In the genomic region with DNA sequence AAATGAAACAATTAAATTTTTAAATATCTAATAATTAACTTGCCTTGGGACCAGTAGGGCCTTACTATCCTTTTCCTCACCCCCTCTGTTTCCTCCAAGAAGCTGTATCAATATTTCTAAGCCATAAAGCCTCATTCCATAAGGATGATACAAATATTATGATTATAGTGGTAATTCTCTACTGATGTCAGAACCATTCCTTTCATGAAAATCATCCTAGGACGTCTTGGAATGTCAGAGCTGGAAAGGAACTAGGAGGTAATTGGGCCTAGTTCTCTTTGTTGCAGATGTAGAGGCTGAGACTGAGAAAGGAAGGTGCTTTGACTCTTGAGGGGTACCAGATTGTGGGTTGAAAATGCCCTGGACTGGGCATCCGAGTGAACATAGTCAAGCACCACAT, we compare ENCODE assay signal across 16 cellular contexts.
DNase-seq lines count a peak whose midpoint lies in the region; ATAC-seq and TF ChIP-seq lines count a peak whose summit lies in the region.
"Had no signal": no experiment of that assay in that cellular context is flagged by ENCODE, and none has a peak within 500 bp of the region (broad histone marks: within the 10 kb centered on the region; RNA-seq: fewer than 3 reads in every experiment).

No MANE protein-coding gene starts in this region.

- BruUV-seq in A673 (replicated peaks; lab: Mats Ljungman, UMichigan), result no TSS peak

- H3K9me3 ChIP-seq in SK-N-SH (no peaks in the 10 kb centered on the region), upper lobe of right lung (no peaks in the 10 kb centered on the region), A673 (ENCODE audit: low read depth, low read length, poor library complexity, severe bottlenecking) (peaks cover 11% of the 10 kb centered on the region)

- H3K36me3 ChIP-seq in SK-N-SH (replicated peaks in 1 of 2; ENCODE audit: control insufficient read depth in 1 of 2, insufficient read depth in 2 of 2, low read length in 1 of 2) (no peaks in the 10 kb centered on the region), upper lobe of right lung (no peaks in the 10 kb centered on the region), A673 (ENCODE audit: insufficient read depth, low read length, poor library complexity, severe bottlenecking) (no peaks in the 10 kb centered on the region)

- H3K4me1 ChIP-seq in SK-N-SH (ENCODE audit: control insufficient read depth in 1 of 2, insufficient read depth in 2 of 2, low read depth in 1 of 2, low read length in 1 of 2), result peaks cover 0 to 3% of the 10 kb centered on the region in 2 experiments; a peak in 1 of 4 replicates
- no peaks in the 10 kb centered on the region for H3K4me1 ChIP-seq in upper lobe of right lung
- no peaks in the 10 kb centered on the region for H3K4me1 ChIP-seq in A673 (ENCODE audit: insufficient read depth, low read length, poor library complexity, severe bottlenecking)

- peak overlapping the region in 1 of 2 experiments; percentile 14; a peak in 2 of 4 replicates for H3K27ac ChIP-seq in SK-N-SH (ENCODE audit: low read depth in 2 of 2, low read length in 1 of 2)
- no peak overlapping the region for H3K27ac ChIP-seq in upper lobe of right lung
- H3K27ac ChIP-seq in A673 (ENCODE audit: low read depth, low read length, poor library complexity, severe bottlenecking), result no peak overlapping the region
- H3K27ac ChIP-seq: 22Rv1 had no signal

- ATAC-seq in SK-N-SH treated with all-trans-retinoic acid at 6 μM for 48 hours (no peak), upper lobe of right lung (no peak), HG03442 (IDR thresholded peaks at IDR 0.05; ENCODE audit: unreplicated experiment) (no peak)

- no peaks in the 10 kb centered on the region for H3F3A ChIP-seq in SK-N-SH (replicated peaks; ENCODE audit: insufficient read depth)

- no peak overlapping the region for H3K4me3 ChIP-seq in SK-N-SH (ENCODE audit: low read depth in 2 of 2, low read length in 1 of 2)
- no peak overlapping the region for H3K4me3 ChIP-seq in upper lobe of right lung
- H3K4me3 ChIP-seq in A673 (ENCODE audit: low read depth, low read length, poor library complexity, severe bottlenecking), result no peak overlapping the region

- POLR2A ChIA-PET in SK-N-SH (lab: Yijun Ruan, JAX) (no interaction called here), A673 (lab: Charles Lee; ENCODE audit: low non-redundant PET) (no interaction called here)

- no peaks in the 10 kb centered on the region for H3K79me2 ChIP-seq in SK-N-SH (ENCODE audit: insufficient read depth)

- H3K27me3 ChIP-seq in SK-N-SH (ENCODE audit: insufficient read depth) (no peaks in the 10 kb centered on the region), upper lobe of right lung (no peaks in the 10 kb centered on the region), A673 (replicated peaks; ENCODE audit: insufficient read depth, low read depth, low read length, poor library complexity) (no peaks in the 10 kb centered on the region)

- H3K9ac ChIP-seq in SK-N-SH, result no peak overlapping the region

- DNase-seq in SK-N-SH (no peak), amniotic stem cell (lab: John Stamatoyannopoulos, UW) (peak; percentile 48), fibroblast of peridontal ligament (ENCODE audit: extremely low read depth) (peak; percentile 19), upper lobe of right lung (no peak), A673 (ENCODE audit: low spot score) (no peak)
- no peak for DNase-seq in activated CD8-positive, alpha-beta memory T cell treated with anti-CD3 and anti-CD28 coated beads, Interleukin-2, amount 50 U/mL, for 4 hours
- DNase-seq: DMS 273 treated with DMSO at 0.1 percent for 48 hours, H7, Karpas-422, MM.1S, NCI-H1092 treated with DMSO at 0.1 percent for 48 hours, NCI-H1694, NCI-H510A treated with DMSO at 0.1 percent for 48 hours had no signal

- no peaks in the 10 kb centered on the region for H4K20me1 ChIP-seq in SK-N-SH (ENCODE audit: insufficient read depth)

- no peak for TF ChIP-seq EP300 in SK-N-SH (IDR thresholded peaks at IDR 0.05; ENCODE audit: borderline replicate concordance in 1 of 2, low read depth in 1 of 2, low read length in 1 of 2)

- CTCF ChIA-PET in SK-N-SH (lab: Yijun Ruan, JAX) (interaction anchor here (1.8 kb wide), 1 partner anchor 499 kb away, joined by 7 read pairs; no protein-coding TSS in a partner anchor), A673 (lab: Charles Lee) (no interaction called here)

- TF ChIP-seq RAD21 in SK-N-SH (IDR thresholded peaks at IDR 0.05; ENCODE audit: low read length), result no peak

- TF ChIP-seq CTCF in SK-N-SH (IDR thresholded peaks at IDR 0.05) (no peak), upper lobe of right lung (IDR thresholded peaks at IDR 0.05) (no peak), A673 (conservative IDR thresholded peaks at IDR 0.05; ENCODE audit: low read depth, low read length) (no peak)

- intact Hi-C loops in upper lobe of right lung (cut with DNase I) (no loop called here), A673 (cut with micrococcal nuclease; ENCODE audit: unreplicated experiment) (no loop called here)

- 0 out of 2 replicates have a peak, but pooled peaks cover 2% of the 10 kb centered on the region for H3K9me2 ChIP-seq in SK-N-SH

- 17% methylated on average over 2 of the region's 2 CpGs for WGBS in SK-N-SH (ENCODE audit: low lambda C conversion rate)

- peak overlapping the region; percentile 61; the same call in 1 of the 2 replicates for H2AFZ ChIP-seq in SK-N-SH (ENCODE audit: low read depth)

- no peak overlapping the region for H3K4me2 ChIP-seq in SK-N-SH

TF ChIP-seq in SK-N-SH, 30 proteins besides CTCF, POLR2A, EP300 and RAD21:
- peak; percentile 37; the same call in 1 of the 2 replicates for TF ChIP-seq FOSL2 (IDR thresholded peaks at IDR 0.05; ENCODE audit: borderline replicate concordance, low read depth)
- no peak for TF ChIP-seq NRF1 (IDR thresholded peaks at IDR 0.05; ENCODE audit: low read depth, low read length)
- TF ChIP-seq POLR2AphosphoS5 (IDR thresholded peaks at IDR 0.05; ENCODE audit: low read depth, low read length), result no peak
- no peak for TF ChIP-seq SIN3A (IDR thresholded peaks at IDR 0.05; ENCODE audit: borderline replicate concordance, low read depth, low read length)

TF ChIP-seq in SK-N-SH treated with all-trans-retinoic acid at 6 μM for 48 hours, 23 proteins besides CTCF, POLR2A, EP300 and RAD21:
- TF ChIP-seq CSDC2 (CRISPR knock-in tag; IDR thresholded peaks at IDR 0.05) (no peak), TCF4 (CRISPR knock-in tag; IDR thresholded peaks at IDR 0.05; ENCODE audit: borderline replicate concordance) (no peak), OSR1 (CRISPR knock-in tag; IDR thresholded peaks at IDR 0.05) (no peak), RARB (CRISPR knock-in tag; IDR thresholded peaks at IDR 0.05) (no peak), GLIS3 (CRISPR knock-in tag; IDR thresholded peaks at IDR 0.05) (no peak), ZNF70 (CRISPR knock-in tag; IDR thresholded peaks at IDR 0.05) (no peak), TOX (CRISPR knock-in tag; IDR thresholded peaks at IDR 0.05; ENCODE audit: borderline replicate concordance) (no peak), ZNF8 (CRISPR knock-in tag; IDR thresholded peaks at IDR 0.05) (no peak), ZC3H10 (CRISPR knock-in tag; IDR thresholded peaks at IDR 0.05) (no peak), ISL1 (CRISPR knock-in tag; IDR thresholded peaks at IDR 0.05) (no peak)
- TF ChIP-seq, protein P1, sequence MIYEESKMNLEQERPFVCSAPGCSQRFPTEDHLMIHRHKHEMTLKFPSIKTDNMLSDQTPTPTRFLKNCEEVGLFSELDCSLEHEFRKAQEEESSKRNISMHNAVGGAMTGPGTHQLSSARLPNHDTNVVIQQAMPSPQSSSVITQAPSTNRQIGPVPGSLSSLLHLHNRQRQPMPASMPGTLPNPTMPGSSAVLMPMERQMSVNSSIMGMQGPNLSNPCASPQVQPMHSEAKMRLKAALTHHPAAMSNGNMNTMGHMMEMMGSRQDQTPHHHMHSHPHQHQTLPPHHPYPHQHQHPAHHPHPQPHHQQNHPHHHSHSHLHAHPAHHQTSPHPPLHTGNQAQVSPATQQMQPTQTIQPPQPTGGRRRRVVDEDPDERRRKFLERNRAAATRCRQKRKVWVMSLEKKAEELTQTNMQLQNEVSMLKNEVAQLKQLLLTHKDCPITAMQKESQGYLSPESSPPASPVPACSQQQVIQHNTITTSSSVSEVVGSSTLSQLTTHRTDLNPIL (CRISPR knock-in tag; IDR thresholded peaks at IDR 0.05; ENCODE audit: low read depth), result no peak
- TF ChIP-seq, protein P2, sequence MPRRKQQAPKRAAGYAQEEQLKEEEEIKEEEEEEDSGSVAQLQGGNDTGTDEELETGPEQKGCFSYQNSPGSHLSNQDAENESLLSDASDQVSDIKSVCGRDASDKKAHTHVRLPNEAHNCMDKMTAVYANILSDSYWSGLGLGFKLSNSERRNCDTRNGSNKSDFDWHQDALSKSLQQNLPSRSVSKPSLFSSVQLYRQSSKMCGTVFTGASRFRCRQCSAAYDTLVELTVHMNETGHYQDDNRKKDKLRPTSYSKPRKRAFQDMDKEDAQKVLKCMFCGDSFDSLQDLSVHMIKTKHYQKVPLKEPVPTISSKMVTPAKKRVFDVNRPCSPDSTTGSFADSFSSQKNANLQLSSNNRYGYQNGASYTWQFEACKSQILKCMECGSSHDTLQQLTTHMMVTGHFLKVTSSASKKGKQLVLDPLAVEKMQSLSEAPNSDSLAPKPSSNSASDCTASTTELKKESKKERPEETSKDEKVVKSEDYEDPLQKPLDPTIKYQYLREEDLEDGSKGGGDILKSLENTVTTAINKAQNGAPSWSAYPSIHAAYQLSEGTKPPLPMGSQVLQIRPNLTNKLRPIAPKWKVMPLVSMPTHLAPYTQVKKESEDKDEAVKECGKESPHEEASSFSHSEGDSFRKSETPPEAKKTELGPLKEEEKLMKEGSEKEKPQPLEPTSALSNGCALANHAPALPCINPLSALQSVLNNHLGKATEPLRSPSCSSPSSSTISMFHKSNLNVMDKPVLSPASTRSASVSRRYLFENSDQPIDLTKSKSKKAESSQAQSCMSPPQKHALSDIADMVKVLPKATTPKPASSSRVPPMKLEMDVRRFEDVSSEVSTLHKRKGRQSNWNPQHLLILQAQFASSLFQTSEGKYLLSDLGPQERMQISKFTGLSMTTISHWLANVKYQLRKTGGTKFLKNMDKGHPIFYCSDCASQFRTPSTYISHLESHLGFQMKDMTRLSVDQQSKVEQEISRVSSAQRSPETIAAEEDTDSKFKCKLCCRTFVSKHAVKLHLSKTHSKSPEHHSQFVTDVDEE (CRISPR knock-in tag; IDR thresholded peaks at IDR 0.05), result no peak

Comparison
In these comparisons a context has a peak if more than half of its experiments do, and no peak if none do; other contexts are left out.
1. DNase-seq: peak in amniotic stem cell (single experiment) and fibroblast of peridontal ligament (single experiment); none in SK-N-SH (single experiment), upper lobe of right lung (single experiment), A673 (single experiment) and activated CD8-positive, alpha-beta memory T cell treated with anti-CD3 and anti-CD28 coated beads, Interleukin-2, amount 50 U/mL, for 4 hours (single experiment).